Comparison of ENCODE assay signal across 21 cellular contexts in the genomic region with DNA sequence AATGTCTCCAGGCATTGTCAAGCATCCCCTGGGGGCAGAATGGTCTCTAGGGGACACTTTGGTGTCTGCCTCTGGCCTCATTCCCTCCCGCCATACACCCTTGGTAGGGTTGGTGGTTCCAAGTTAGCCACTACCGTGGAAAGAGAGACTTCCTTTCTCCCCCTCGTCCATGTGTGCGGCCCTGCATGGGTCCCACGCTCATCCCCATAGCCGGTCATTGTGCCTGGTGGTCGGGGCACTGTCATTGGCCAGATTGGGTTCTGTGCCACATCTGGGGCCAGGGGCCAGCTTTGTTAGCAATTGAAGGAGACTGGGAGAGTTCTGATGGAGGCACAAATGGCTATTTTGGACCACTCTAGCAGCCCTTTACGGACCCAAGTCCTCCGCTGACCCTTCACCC. TPM values are rescaled to one million over a fixed set of nuclear protein-coding genes. Genes with fewer than 3 reads are reported as not detected.
A peak's percentile ranks its signal among the peaks of the same experiment; 100 is the strongest.
DNase-seq lines count a peak whose midpoint lies in the region; ATAC-seq and TF ChIP-seq lines count a peak whose summit lies in the region.
"Had no signal": no experiment of that assay in that cellular context is flagged by ENCODE, and none has a peak within 500 bp of the region (broad histone marks: within the 10 kb centered on the region; RNA-seq: fewer than 3 reads in every experiment).

No MANE protein-coding gene starts in this region.

- intact Hi-C loops in right cardiac atrium (cut with DNase I): no loop called here
- intact Hi-C loops in Right ventricle myocardium inferior (cut with DNase I): no loop called here
- intact Hi-C loops in CD8-positive, alpha-beta T cell (cut with DNase I, micrococcal nuclease): no loop called here

- H3K27ac ChIP-seq in right cardiac atrium (ENCODE audit: low read length): peak overlapping the region; percentile 42
- H3K27ac ChIP-seq in CD8-positive, alpha-beta T cell (ENCODE audit: low read depth, low read length): no peak overlapping the region
- H3K27ac ChIP-seq: C4-2B, thoracic aorta had no signal

- no peak overlapping the region for H3K4me3 ChIP-seq in right cardiac atrium (ENCODE audit: low read length)
- H3K4me3 ChIP-seq in CD8-positive, alpha-beta T cell (ENCODE audit: low read depth, low read length): no peak overlapping the region
- H3K4me3 ChIP-seq: thoracic aorta had no signal

- H3K9me3 Mint-ChIP-seq in endothelial cell (ENCODE audit: unreplicated experiment) (no peaks in the 10 kb centered on the region), nephron progenitor cell (peaks cover 50% of the 10 kb centered on the region)
- no peaks in the 10 kb centered on the region for H3K9me3 Mint-ChIP-seq in CD8-positive, alpha-beta T cell
- H3K9me3 Mint-ChIP-seq: activated CD4-positive, alpha-beta memory T cell treated with anti-CD3 and anti-CD28 coated beads for 36 hours; activated naive CD8-positive, alpha-beta T cell treated with anti-CD3 and anti-CD28 coated beads for 36 hours; activated T-cell treated with anti-CD3 and anti-CD28 coated beads, Interleukin-2, amount 50 U/mL, for 4 hours; memory B cell had no signal

- no peaks in the 10 kb centered on the region for H3K27me3 ChIP-seq in right cardiac atrium (ENCODE audit: control insufficient read depth, insufficient read depth)
- H3K27me3 ChIP-seq in CD8-positive, alpha-beta T cell (ENCODE audit: insufficient read depth, low read length): no peaks in the 10 kb centered on the region

- H3K4me3 Mint-ChIP-seq in endothelial cell (ENCODE audit: unreplicated experiment) (no peak overlapping the region), nephron progenitor cell (no peak overlapping the region)
- H3K4me3 Mint-ChIP-seq in CD8-positive, alpha-beta T cell: no peak overlapping the region
- H3K4me3 Mint-ChIP-seq: activated CD4-positive, alpha-beta memory T cell treated with anti-CD3 and anti-CD28 coated beads for 36 hours; activated naive CD8-positive, alpha-beta T cell treated with anti-CD3 and anti-CD28 coated beads for 36 hours; activated T-cell treated with anti-CD3 and anti-CD28 coated beads, Interleukin-2, amount 50 U/mL, for 4 hours; memory B cell had no signal

- CTCF ChIA-PET in CD8-positive, alpha-beta T cell (lab: Charles Lee): no interaction called here

- peak in 1 of 2 donors; percentile 6 for ATAC-seq in right cardiac atrium
- ATAC-seq in Right ventricle myocardium inferior: no peak
- ATAC-seq in CD8-positive, alpha-beta T cell: no peak
- ATAC-seq: activated T-cell treated with anti-CD3 and anti-CD28 coated beads, Interleukin-2, amount 50 U/mL, for 4 hours had no signal

- POLR2A ChIA-PET in CD8-positive, alpha-beta T cell (lab: Charles Lee): no interaction called here

- WGBS in right cardiac atrium: 91% methylated on average over 9 of the region's 9 CpGs

- DNase-seq in right cardiac atrium (no peak), Right ventricle myocardium inferior (ENCODE audit: missing footprints) (no peak), endothelial cell (ENCODE audit: low spot score) (no peak), nephron progenitor cell (no peak)
- no peak for DNase-seq in activated CD4-positive, alpha-beta T cell treated with anti-CD3 and anti-CD28 coated beads, Interleukin-2, amount 50 U/mL, for 1 hour
- DNase-seq in effector CD8-positive, alpha-beta T cell (lab: John Stamatoyannopoulos, UW): no peak
- no peak for DNase-seq in CD8-positive, alpha-beta T cell
- DNase-seq in stimulated activated CD4-positive, alpha-beta T cell treated with anti-CD3 and anti-CD28 coated beads, Interleukin-15, amount 100 ng/mL, for 24 hours: no peak
- DNase-seq: 8988T; activated CD4-positive, alpha-beta memory T cell treated with anti-CD3 and anti-CD28 coated beads for 36 hours; activated naive CD8-positive, alpha-beta T cell treated with anti-CD3 and anti-CD28 coated beads for 36 hours; activated T-cell treated with anti-CD3 and anti-CD28 coated beads, Interleukin-2, amount 50 U/mL, for 4 hours; central memory CD4-positive, alpha-beta T cell; DMS53; MV-4-11; NCI-H526 treated with DMSO at 0.1 percent for 48 hours; stimulated activated CD4-positive, alpha-beta T cell treated with anti-CD3 and anti-CD28 coated beads, Interleukin-4, amount 100 ng/mL, for 24 hours; stimulated activated CD8-positive, alpha-beta memory T cell treated with anti-CD3 and anti-CD28 coated beads, Interleukin-4, amount 100 ng/mL, for 48 hours had no signal

- no peaks in the 10 kb centered on the region for H3K36me3 ChIP-seq in CD8-positive, alpha-beta T cell (ENCODE audit: insufficient read depth, low read length)
- H3K36me3 ChIP-seq: thoracic aorta had no signal

- TF ChIP-seq CTCF in endothelial cell (IDR thresholded peaks at IDR 0.05; ENCODE audit: unreplicated experiment) (no peak), nephron progenitor cell (IDR thresholded peaks at IDR 0.05) (no peak)
- TF ChIP-seq CTCF in CD8-positive, alpha-beta T cell (IDR thresholded peaks at IDR 0.05): no peak

- no peaks in the 10 kb centered on the region for H3K9me3 ChIP-seq in right cardiac atrium (ENCODE audit: control insufficient read depth, low read length)
- no peaks in the 10 kb centered on the region for H3K9me3 ChIP-seq in CD8-positive, alpha-beta T cell (ENCODE audit: low read length)
- H3K9me3 ChIP-seq: thoracic aorta had no signal

- peaks cover 5% of the 10 kb centered on the region for H3K27me3 Mint-ChIP-seq in endothelial cell (ENCODE audit: unreplicated experiment)
- peaks cover 4% of the 10 kb centered on the region for H3K27me3 Mint-ChIP-seq in nephron progenitor cell (ENCODE audit: low read depth, poor library complexity)
- peaks cover 6% of the 10 kb centered on the region for H3K27me3 Mint-ChIP-seq in CD8-positive, alpha-beta T cell (ENCODE audit: low read depth)
- H3K27me3 Mint-ChIP-seq: memory B cell had no signal

- peaks cover 12% of the 10 kb centered on the region for H3K4me1 ChIP-seq in right cardiac atrium (ENCODE audit: control insufficient read depth, insufficient read depth, low read length)
- no peaks in the 10 kb centered on the region for H3K4me1 ChIP-seq in CD8-positive, alpha-beta T cell (ENCODE audit: insufficient read depth, low read length)

- H3K36me3 Mint-ChIP-seq in endothelial cell (ENCODE audit: low read depth, unreplicated experiment) (peaks cover 7% of the 10 kb centered on the region), nephron progenitor cell (ENCODE audit: low read depth) (peaks cover 7% of the 10 kb centered on the region)
- H3K36me3 Mint-ChIP-seq in CD8-positive, alpha-beta T cell: no peaks in the 10 kb centered on the region
- H3K36me3 Mint-ChIP-seq: activated CD4-positive, alpha-beta memory T cell treated with anti-CD3 and anti-CD28 coated beads for 36 hours; activated naive CD8-positive, alpha-beta T cell treated with anti-CD3 and anti-CD28 coated beads for 36 hours had no signal

- H3K4me1 Mint-ChIP-seq in endothelial cell (ENCODE audit: unreplicated experiment) (peaks cover 55% of the 10 kb centered on the region), nephron progenitor cell (peaks cover 51% of the 10 kb centered on the region)
- H3K4me1 Mint-ChIP-seq in CD8-positive, alpha-beta T cell (ENCODE audit: low read depth): no peaks in the 10 kb centered on the region

- peak overlapping the region; percentile 30 for H3K27ac Mint-ChIP-seq in endothelial cell (ENCODE audit: unreplicated experiment)
- peak overlapping the region; percentile 99 for H3K27ac Mint-ChIP-seq in nephron progenitor cell
- H3K27ac Mint-ChIP-seq in CD8-positive, alpha-beta T cell: no peak overlapping the region
- H3K27ac Mint-ChIP-seq: activated CD4-positive, alpha-beta memory T cell treated with anti-CD3 and anti-CD28 coated beads for 36 hours; activated naive CD8-positive, alpha-beta T cell treated with anti-CD3 and anti-CD28 coated beads for 36 hours; memory B cell had no signal

RNA-seq across cellular contexts. Expression of a gene that starts 17.3 kb away (rescaled TPM):
- total RNA-seq in right cardiac atrium: 10 to 100 TPM; 27.0 to 34.9 (median 30.7) TPM
- polyA plus RNA-seq in right cardiac atrium: 11.0 TPM
- 26.7 TPM for total RNA-seq in Right ventricle myocardium inferior
- 23.1 TPM for total RNA-seq in endothelial cell (ENCODE audit: unreplicated experiment)
- under 1 TPM in 1 of 2 experiments, not detected in 1; 0.08 TPM for total RNA-seq in CD8-positive, alpha-beta T cell
- total RNA-seq: activated CD4-positive, alpha-beta memory T cell treated with anti-CD3 and anti-CD28 coated beads for 36 hours had no signal

Comparison
In these comparisons a context has a peak if more than half of its experiments do, and no peak if none do; other contexts are left out.
1. RNA of a gene that starts 17.3 kb away (total RNA-seq): 27.0 to 34.9 TPM in right cardiac atrium, 26.7 TPM in Right ventricle myocardium inferior (single experiment) and 23.1 TPM in endothelial cell (single experiment); 0.08 TPM in CD8-positive, alpha-beta T cell; every median in the first group is over 10 times any median in the second.